1 cellular context compared by ENCODE assay signal in the genomic region with DNA sequence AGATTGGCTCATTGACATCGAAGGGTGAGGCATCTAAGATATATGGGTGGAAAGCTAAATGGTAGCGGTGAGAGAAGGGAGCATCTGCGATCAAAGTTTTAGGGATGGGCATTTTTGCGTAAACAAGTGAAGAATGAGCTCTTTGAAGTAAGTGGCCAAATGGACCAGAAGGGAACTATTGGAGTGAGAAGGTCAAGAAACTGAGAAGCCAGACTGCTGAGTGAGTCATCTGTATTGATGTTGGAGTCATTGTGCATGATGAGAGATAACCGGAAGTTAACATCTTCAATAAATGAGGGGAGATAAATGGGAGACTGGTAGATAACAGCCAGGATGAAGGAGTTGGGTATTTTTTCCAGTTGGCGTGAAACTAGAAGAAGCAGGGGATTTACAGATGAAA.
TF ChIP-seq lines count a peak whose summit lies in the region.

No MANE protein-coding gene starts in this region.

TF ChIP-seq in GM23338, 12 proteins besides CTCF, POLR2A, EP300 and RAD21 (continued from another document):
- no peak for TF ChIP-seq ZNF462 (CRISPR knock-in tag; IDR thresholded peaks at IDR 0.05)
- TF ChIP-seq NANOG (IDR thresholded peaks at IDR 0.05; ENCODE audit: borderline replicate concordance) = no peak
TF ChIP-seq in GM23338: peak in this region for 0.
